In genomic region chr7:13009517-13009916, GRCh38 we compare ENCODE assay signal across 8 cellular contexts.
"Had no signal": no experiment of that assay in that cellular context is flagged by ENCODE, and none has a peak within 500 bp of the region (broad histone marks: within the 10 kb centered on the region; RNA-seq: fewer than 3 reads in every experiment).

No MANE protein-coding gene starts in this region.

- FAIRE-seq: HTR-8/SVneo, K562 had no signal

- H3K27ac ChIP-seq: HL-60, KMS-11 had no signal

- H3K9ac ChIP-seq: KMS-11 had no signal

- H3K4me3 ChIP-seq: K562 had no signal

- H3K4me3 Mint-ChIP-seq: IgD-negative memory B cell had no signal

- DNase-seq: IMR-90, KBM-7, KG1 had no signal

- ATAC-seq: K562 had no signal

- H3K4me2 ChIP-seq: KMS-11 had no signal

- H3K27ac Mint-ChIP-seq: IgD-negative memory B cell had no signal
